Comparison of ENCODE assay signal across 1 cellular context in the genomic region with DNA sequence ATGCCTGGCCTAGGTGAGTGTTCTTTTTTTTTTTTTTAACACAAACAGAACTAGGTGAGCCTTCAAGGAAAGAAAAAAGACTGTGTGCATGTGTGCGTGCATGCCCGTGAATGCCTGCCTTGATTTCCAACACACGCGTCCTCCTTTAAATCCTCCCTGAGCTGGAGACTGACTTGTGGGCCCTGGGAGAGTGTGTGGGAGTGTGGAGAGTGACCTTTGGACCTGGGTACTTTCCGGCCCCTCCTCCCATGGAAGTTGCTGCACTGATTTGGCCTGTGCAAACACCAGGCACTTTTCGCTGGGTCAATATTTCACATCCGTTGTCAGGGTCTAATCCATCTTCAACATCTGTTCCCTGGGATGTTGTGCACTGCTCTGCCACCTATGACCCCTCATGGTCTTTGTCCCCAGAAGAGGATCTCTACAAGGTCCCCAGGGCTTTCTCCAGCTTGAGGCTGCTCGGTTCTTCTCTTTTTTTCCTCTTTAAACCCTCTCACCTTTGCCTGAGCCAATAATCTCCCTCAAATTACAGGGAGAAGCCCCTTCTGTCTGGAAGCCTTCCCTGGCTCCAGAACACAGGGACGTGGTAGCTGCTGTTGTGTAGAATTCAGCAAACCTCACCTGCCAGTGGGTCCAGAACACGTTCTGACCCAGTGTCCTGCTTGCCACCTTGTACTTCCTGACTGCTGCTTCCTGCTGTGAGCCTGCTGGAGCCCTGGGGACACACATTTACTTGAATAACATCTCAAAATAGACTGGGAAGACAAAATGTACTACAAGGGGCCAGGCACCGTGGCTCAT.
TF ChIP-seq lines count a peak whose summit lies in the region.

No MANE protein-coding gene starts in this region.

TF ChIP-seq in HepG2, 621 proteins besides CTCF, POLR2A, EP300 and RAD21 (continued from another document and continues in another):
- TF ChIP-seq PAWR (CRISPR knock-in tag; IDR thresholded peaks at IDR 0.05; ENCODE audit: borderline replicate concordance) (no peak), RCOR2 (CRISPR knock-in tag; IDR thresholded peaks at IDR 0.05) (peak; percentile 100), ARHGAP35 (CRISPR knock-in tag; IDR thresholded peaks at IDR 0.05; ENCODE audit: borderline replicate concordance) (peak; percentile 24; the same call in 1 of the 2 replicates), FLYWCH1 (CRISPR knock-in tag; IDR thresholded peaks at IDR 0.05) (no peak), ZFP36 (IDR thresholded peaks at IDR 0.05; ENCODE audit: borderline replicate concordance, low read depth, low read length, partially characterized antibody) (no peak), TAF1 (CRISPR knock-in tag; IDR thresholded peaks at IDR 0.05) (peak; percentile 52), ZNF652 (CRISPR knock-in tag; IDR thresholded peaks at IDR 0.05; ENCODE audit: borderline replicate concordance, low read depth) (peak; percentile 64; the same call in 1 of the 2 replicates), NR2F1 (CRISPR knock-in tag; IDR thresholded peaks at IDR 0.05) (peak; percentile 99), RBFOX2 (IDR thresholded peaks at IDR 0.05; ENCODE audit: low read depth, low read length) (no peak), CHD4 (IDR thresholded peaks at IDR 0.05; ENCODE audit: borderline replicate concordance, low read length) (no peak), ZNF501 (CRISPR knock-in tag; IDR thresholded peaks at IDR 0.05) (peak; percentile 77), FOXC1 (CRISPR knock-in tag; IDR thresholded peaks at IDR 0.05; ENCODE audit: borderline replicate concordance) (peak; percentile 65; the same call in 1 of the 2 replicates), ZMAT3 (CRISPR knock-in tag; conservative IDR thresholded peaks at IDR 0.05) (peak; percentile 94), HOXD1 (CRISPR knock-in tag; IDR thresholded peaks at IDR 0.05) (peak; percentile 100), CBX1 (IDR thresholded peaks at IDR 0.05; ENCODE audit: low read depth) (peak; percentile 95), ZFP1 (CRISPR knock-in tag; IDR thresholded peaks at IDR 0.05) (peak; percentile 98), ZBTB42 (CRISPR knock-in tag; IDR thresholded peaks at IDR 0.05) (peak; percentile 100), SALL2 (CRISPR knock-in tag; IDR thresholded peaks at IDR 0.05) (peak; percentile 54; the same call in 1 of the 2 replicates), TEAD3 (CRISPR knock-in tag; optimal IDR thresholded peaks at IDR 0.05; ENCODE audit: borderline replicate concordance) (peak; percentile 93), ZNF296 (CRISPR knock-in tag; conservative IDR thresholded peaks at IDR 0.05) (no peak), ISL2 (CRISPR knock-in tag; IDR thresholded peaks at IDR 0.05) (peak; percentile 96), SIN3B (IDR thresholded peaks at IDR 0.05; ENCODE audit: low read length) (no peak), TRIM24 (CRISPR knock-in tag; IDR thresholded peaks at IDR 0.05) (peak; percentile 87), ZNF572 (CRISPR knock-in tag; IDR thresholded peaks at IDR 0.05) (0 out of 2 replicates have a peak, but pooled peaks have one; percentile 18), ZNF546 (CRISPR knock-in tag; conservative IDR thresholded peaks at IDR 0.05) (peak; percentile 88), KAT7 (CRISPR knock-in tag; IDR thresholded peaks at IDR 0.05; ENCODE audit: borderline replicate concordance) (peak; percentile 77; the same call in 1 of the 2 replicates), ATAD3A (CRISPR knock-in tag; IDR thresholded peaks at IDR 0.05) (no peak; the same call in 1 of the 2 replicates), REXO4 (CRISPR knock-in tag; IDR thresholded peaks at IDR 0.05; ENCODE audit: borderline replicate concordance) (no peak), SMARCE1 (IDR thresholded peaks at IDR 0.05; ENCODE audit: borderline replicate concordance) (no peak), FOXJ3 (CRISPR knock-in tag; IDR thresholded peaks at IDR 0.05; ENCODE audit: borderline replicate concordance) (peak; percentile 91), CC2D1A (CRISPR knock-in tag; IDR thresholded peaks at IDR 0.05) (0 out of 2 replicates have a peak, but pooled peaks have one; percentile 78), NKX3-1 (CRISPR knock-in tag; IDR thresholded peaks at IDR 0.05) (peak; percentile 85; the same call in 1 of the 2 replicates), ASH2L (IDR thresholded peaks at IDR 0.05; ENCODE audit: insufficient read length, low read depth, low read length) (peak; percentile 90), ZNF720 (CRISPR knock-in tag; IDR thresholded peaks at IDR 0.05) (no peak), ZSCAN9 (CRISPR knock-in tag; IDR thresholded peaks at IDR 0.05; ENCODE audit: borderline replicate concordance) (peak; percentile 97), ATF1 (CRISPR knock-in tag; IDR thresholded peaks at IDR 0.05) (peak; percentile 31; the same call in 1 of the 2 replicates), ZNF629 (CRISPR knock-in tag; conservative IDR thresholded peaks at IDR 0.05) (peak; percentile 64)
- TF ChIP-seq, protein P1, sequence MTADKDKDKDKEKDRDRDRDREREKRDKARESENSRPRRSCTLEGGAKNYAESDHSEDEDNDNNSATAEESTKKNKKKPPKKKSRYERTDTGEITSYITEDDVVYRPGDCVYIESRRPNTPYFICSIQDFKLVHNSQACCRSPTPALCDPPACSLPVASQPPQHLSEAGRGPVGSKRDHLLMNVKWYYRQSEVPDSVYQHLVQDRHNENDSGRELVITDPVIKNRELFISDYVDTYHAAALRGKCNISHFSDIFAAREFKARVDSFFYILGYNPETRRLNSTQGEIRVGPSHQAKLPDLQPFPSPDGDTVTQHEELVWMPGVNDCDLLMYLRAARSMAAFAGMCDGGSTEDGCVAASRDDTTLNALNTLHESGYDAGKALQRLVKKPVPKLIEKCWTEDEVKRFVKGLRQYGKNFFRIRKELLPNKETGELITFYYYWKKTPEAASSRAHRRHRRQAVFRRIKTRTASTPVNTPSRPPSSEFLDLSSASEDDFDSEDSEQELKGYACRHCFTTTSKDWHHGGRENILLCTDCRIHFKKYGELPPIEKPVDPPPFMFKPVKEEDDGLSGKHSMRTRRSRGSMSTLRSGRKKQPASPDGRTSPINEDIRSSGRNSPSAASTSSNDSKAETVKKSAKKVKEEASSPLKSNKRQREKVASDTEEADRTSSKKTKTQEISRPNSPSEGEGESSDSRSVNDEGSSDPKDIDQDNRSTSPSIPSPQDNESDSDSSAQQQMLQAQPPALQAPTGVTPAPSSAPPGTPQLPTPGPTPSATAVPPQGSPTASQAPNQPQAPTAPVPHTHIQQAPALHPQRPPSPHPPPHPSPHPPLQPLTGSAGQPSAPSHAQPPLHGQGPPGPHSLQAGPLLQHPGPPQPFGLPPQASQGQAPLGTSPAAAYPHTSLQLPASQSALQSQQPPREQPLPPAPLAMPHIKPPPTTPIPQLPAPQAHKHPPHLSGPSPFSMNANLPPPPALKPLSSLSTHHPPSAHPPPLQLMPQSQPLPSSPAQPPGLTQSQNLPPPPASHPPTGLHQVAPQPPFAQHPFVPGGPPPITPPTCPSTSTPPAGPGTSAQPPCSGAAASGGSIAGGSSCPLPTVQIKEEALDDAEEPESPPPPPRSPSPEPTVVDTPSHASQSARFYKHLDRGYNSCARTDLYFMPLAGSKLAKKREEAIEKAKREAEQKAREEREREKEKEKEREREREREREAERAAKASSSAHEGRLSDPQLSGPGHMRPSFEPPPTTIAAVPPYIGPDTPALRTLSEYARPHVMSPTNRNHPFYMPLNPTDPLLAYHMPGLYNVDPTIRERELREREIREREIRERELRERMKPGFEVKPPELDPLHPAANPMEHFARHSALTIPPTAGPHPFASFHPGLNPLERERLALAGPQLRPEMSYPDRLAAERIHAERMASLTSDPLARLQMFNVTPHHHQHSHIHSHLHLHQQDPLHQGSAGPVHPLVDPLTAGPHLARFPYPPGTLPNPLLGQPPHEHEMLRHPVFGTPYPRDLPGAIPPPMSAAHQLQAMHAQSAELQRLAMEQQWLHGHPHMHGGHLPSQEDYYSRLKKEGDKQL (CRISPR knock-in tag; IDR thresholded peaks at IDR 0.05; ENCODE audit: low read depth), result peak; percentile 96
- TF ChIP-seq, protein P2, sequence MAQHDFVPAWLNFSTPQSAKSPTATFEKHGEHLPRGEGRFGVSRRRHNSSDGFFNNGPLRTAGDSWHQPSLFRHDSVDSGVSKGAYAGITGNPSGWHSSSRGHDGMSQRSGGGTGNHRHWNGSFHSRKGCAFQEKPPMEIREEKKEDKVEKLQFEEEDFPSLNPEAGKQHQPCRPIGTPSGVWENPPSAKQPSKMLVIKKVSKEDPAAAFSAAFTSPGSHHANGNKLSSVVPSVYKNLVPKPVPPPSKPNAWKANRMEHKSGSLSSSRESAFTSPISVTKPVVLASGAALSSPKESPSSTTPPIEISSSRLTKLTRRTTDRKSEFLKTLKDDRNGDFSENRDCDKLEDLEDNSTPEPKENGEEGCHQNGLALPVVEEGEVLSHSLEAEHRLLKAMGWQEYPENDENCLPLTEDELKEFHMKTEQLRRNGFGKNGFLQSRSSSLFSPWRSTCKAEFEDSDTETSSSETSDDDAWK (CRISPR knock-in tag; IDR thresholded peaks at IDR 0.05), result no peak
- TF ChIP-seq, protein P3, sequence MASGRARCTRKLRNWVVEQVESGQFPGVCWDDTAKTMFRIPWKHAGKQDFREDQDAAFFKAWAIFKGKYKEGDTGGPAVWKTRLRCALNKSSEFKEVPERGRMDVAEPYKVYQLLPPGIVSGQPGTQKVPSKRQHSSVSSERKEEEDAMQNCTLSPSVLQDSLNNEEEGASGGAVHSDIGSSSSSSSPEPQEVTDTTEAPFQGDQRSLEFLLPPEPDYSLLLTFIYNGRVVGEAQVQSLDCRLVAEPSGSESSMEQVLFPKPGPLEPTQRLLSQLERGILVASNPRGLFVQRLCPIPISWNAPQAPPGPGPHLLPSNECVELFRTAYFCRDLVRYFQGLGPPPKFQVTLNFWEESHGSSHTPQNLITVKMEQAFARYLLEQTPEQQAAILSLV (CRISPR knock-in tag; IDR thresholded peaks at IDR 0.05; ENCODE audit: borderline replicate concordance), result peak; percentile 78
- TF ChIP-seq, protein P4, sequence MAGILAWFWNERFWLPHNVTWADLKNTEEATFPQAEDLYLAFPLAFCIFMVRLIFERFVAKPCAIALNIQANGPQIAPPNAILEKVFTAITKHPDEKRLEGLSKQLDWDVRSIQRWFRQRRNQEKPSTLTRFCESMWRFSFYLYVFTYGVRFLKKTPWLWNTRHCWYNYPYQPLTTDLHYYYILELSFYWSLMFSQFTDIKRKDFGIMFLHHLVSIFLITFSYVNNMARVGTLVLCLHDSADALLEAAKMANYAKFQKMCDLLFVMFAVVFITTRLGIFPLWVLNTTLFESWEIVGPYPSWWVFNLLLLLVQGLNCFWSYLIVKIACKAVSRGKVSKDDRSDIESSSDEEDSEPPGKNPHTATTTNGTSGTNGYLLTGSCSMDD (CRISPR knock-in tag; IDR thresholded peaks at IDR 0.05), result no peak
- TF ChIP-seq, protein P5, sequence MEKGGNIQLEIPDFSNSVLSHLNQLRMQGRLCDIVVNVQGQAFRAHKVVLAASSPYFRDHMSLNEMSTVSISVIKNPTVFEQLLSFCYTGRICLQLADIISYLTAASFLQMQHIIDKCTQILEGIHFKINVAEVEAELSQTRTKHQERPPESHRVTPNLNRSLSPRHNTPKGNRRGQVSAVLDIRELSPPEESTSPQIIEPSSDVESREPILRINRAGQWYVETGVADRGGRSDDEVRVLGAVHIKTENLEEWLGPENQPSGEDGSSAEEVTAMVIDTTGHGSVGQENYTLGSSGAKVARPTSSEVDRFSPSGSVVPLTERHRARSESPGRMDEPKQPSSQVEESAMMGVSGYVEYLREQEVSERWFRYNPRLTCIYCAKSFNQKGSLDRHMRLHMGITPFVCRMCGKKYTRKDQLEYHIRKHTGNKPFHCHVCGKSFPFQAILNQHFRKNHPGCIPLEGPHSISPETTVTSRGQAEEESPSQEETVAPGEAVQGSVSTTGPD (CRISPR knock-in tag; IDR thresholded peaks at IDR 0.05), result no peak
- TF ChIP-seq, protein P6, sequence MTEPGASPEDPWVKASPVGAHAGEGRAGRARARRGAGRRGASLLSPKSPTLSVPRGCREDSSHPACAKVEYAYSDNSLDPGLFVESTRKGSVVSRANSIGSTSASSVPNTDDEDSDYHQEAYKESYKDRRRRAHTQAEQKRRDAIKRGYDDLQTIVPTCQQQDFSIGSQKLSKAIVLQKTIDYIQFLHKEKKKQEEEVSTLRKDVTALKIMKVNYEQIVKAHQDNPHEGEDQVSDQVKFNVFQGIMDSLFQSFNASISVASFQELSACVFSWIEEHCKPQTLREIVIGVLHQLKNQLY (CRISPR knock-in tag; IDR thresholded peaks at IDR 0.05), result peak; percentile 91
- TF ChIP-seq, protein P7, sequence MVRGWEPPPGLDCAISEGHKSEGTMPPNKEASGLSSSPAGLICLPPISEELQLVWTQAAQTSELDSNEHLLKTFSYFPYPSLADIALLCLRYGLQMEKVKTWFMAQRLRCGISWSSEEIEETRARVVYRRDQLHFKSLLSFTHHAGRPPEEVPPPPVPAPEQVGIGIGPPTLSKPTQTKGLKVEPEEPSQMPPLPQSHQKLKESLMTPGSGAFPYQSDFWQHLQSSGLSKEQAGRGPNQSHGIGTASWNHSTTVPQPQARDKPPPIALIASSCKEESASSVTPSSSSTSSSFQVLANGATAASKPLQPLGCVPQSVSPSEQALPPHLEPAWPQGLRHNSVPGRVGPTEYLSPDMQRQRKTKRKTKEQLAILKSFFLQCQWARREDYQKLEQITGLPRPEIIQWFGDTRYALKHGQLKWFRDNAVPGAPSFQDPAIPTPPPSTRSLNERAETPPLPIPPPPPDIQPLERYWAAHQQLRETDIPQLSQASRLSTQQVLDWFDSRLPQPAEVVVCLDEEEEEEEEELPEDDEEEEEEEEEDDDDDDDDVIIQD (CRISPR knock-in tag; IDR thresholded peaks at IDR 0.05; ENCODE audit: low read depth), result peak; percentile 95
- TF ChIP-seq, protein P8, sequence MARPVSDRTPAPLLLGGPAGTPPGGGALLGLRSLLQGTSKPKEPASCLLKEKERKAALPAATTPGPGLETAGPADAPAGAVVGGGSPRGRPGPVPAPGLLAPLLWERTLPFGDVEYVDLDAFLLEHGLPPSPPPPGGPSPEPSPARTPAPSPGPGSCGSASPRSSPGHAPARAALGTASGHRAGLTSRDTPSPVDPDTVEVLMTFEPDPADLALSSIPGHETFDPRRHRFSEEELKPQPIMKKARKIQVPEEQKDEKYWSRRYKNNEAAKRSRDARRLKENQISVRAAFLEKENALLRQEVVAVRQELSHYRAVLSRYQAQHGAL (CRISPR knock-in tag; IDR thresholded peaks at IDR 0.05; ENCODE audit: not compliant biosample characterization), result no peak
- TF ChIP-seq, protein P9, sequence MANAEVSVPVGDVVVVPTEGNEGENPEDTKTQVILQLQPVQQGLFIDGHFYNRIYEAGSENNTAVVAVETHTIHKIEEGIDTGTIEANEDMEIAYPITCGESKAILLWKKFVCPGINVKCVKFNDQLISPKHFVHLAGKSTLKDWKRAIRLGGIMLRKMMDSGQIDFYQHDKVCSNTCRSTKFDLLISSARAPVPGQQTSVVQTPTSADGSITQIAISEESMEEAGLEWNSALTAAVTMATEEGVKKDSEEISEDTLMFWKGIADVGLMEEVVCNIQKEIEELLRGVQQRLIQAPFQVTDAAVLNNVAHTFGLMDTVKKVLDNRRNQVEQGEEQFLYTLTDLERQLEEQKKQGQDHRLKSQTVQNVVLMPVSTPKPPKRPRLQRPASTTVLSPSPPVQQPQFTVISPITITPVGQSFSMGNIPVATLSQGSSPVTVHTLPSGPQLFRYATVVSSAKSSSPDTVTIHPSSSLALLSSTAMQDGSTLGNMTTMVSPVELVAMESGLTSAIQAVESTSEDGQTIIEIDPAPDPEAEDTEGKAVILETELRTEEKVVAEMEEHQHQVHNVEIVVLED (CRISPR knock-in tag; IDR thresholded peaks at IDR 0.05; ENCODE audit: borderline replicate concordance), result peak; percentile 65; the same call in 1 of the 2 replicates
- TF ChIP-seq, protein P10, sequence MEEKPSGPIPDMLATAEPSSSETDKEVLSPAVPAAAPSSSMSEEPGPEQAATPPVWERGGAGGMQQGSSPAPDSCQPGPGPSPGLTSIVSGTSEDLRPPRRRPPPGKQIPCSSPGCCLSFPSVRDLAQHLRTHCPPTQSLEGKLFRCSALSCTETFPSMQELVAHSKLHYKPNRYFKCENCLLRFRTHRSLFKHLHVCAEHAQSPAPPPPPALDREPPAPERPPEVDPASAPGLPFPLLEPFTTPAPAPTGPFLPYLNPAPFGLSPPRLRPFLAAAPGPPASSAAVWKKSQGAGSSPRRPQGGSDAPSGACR (CRISPR knock-in tag; IDR thresholded peaks at IDR 0.05), result peak; percentile 92; the same call in 1 of the 2 replicates
